Comparison of ENCODE assay signal across 8 cellular contexts in genomic region chr16:15650019-15650697, GRCh38. TPM values are rescaled to one million over a fixed set of nuclear protein-coding genes. Genes with fewer than 3 reads are reported as not detected.
A peak's percentile ranks its signal among the peaks of the same experiment; 100 is the strongest.
DNase-seq lines count a peak whose midpoint lies in the region; ATAC-seq and TF ChIP-seq lines count a peak whose summit lies in the region.

Gene NDE1, plus strand, starts transcription at chr16:15650245. Its CDS starts 14,534 bp downstream, at chr16:15664779.

- H3K27ac ChIP-seq in HL-60 (replicated peaks) (peak within 1 kb of the TSS; percentile 83), mesodermal cell (ENCODE audit: low read depth, low read length, severe bottlenecking) (peak within 1 kb of the TSS; percentile 45)

- 0% methylated on average over 70 of the region's 71 CpGs for WGBS in mesodermal cell (ENCODE audit: insufficient coverage in 2 of 2), 2 experiments

- peaks cover 5% of the 10 kb centered on the region for H3K4me1 ChIP-seq in mesodermal cell (ENCODE audit: control insufficient read depth, insufficient read depth, low read length, poor library complexity, severe bottlenecking)

- no peaks in the 10 kb centered on the region for H3K9me3 ChIP-seq in mesodermal cell (ENCODE audit: control insufficient read depth, low read length)

- in situ Hi-C loops in endometrial microvascular endothelial cells (cut with HindIII; ENCODE audit: inconsistent ontology term, low pct_unique_long_range_greater_than_20kb, low sequenced_read_pairs): no loop called here

- peak; percentile 92 for DNase-seq in COLO668 (lab: John Stamatoyannopoulos, UW; ENCODE audit: unreplicated experiment)
- peak; percentile 78 to 88 for DNase-seq in HL-60 (ENCODE audit: low read depth in 1 of 2, low spot score in 1 of 2)
- DNase-seq in NOMO-1 treated with dmso at 0.1 percent for 144 hours (lab: John Stamatoyannopoulos, UW; ENCODE audit: unreplicated experiment): peak; percentile 77
- DNase-seq in activated CD8-positive, alpha-beta memory T cell treated with anti-CD3 and anti-CD28 coated beads, Interleukin-2, amount 50 U/mL, for 1 hour (ENCODE audit: extremely low read depth): peak; percentile 43
- peak; percentile 76 for DNase-seq in stimulated activated CD8-positive, alpha-beta memory T cell treated with anti-CD3 and anti-CD28 coated beads, Interleukin-15, amount 100 ng/mL, for 1 hour (ENCODE audit: low read depth)

- H3K36me3 ChIP-seq in mesodermal cell (ENCODE audit: control insufficient read depth, insufficient read depth, low read length): peaks cover 21% of the 10 kb centered on the region

- TF ChIP-seq CTCF in HL-60 (IDR thresholded peaks at IDR 0.05; ENCODE audit: insufficient read depth, low read length): no peak

- H3K4me3 ChIP-seq in HL-60 (replicated peaks; ENCODE audit: insufficient read depth, low read length) (peak within 1 kb of the TSS; percentile 76), mesodermal cell (ENCODE audit: extremely low read depth, insufficient read depth, low read length, poor library complexity, severe bottlenecking) (peak within 1 kb of the TSS; percentile 93)

- peak; percentile 91 for ATAC-seq in GM19463 (IDR thresholded peaks at IDR 0.05; ENCODE audit: unreplicated experiment)

- no peaks in the 10 kb centered on the region for H3K27me3 ChIP-seq in HL-60 (ENCODE audit: insufficient read depth, poor library complexity, severe bottlenecking)

RNA-seq across cellular contexts. Expression of gene NDE1, which starts in this region (rescaled TPM):
- total RNA-seq in endometrial microvascular endothelial cells (ENCODE audit: inconsistent ontology term): 57.4 TPM
- 73.2 TPM for polyA plus RNA-seq in mesodermal cell (2013, experiment 1 of 2)
- polyA plus RNA-seq in mesodermal cell (2013, experiment 2 of 2): 76.7 TPM

Comparison
In these comparisons a context has a peak if more than half of its experiments do, and no peak if none do; other contexts are left out.
1. Peak in every context shown above with its lines: DNase-seq, ATAC-seq, H3K4me3 ChIP-seq and H3K27ac ChIP-seq.